Comparison of ENCODE assay signal across 1 cellular context in genomic region chr9:75455444-75455921, GRCh38.
TF ChIP-seq lines count a peak whose summit lies in the region.

No MANE protein-coding gene starts in this region.

TF ChIP-seq in GM23338, 12 proteins besides CTCF, POLR2A, EP300 and RAD21 (continued from another document):
- TF ChIP-seq, protein P1, sequence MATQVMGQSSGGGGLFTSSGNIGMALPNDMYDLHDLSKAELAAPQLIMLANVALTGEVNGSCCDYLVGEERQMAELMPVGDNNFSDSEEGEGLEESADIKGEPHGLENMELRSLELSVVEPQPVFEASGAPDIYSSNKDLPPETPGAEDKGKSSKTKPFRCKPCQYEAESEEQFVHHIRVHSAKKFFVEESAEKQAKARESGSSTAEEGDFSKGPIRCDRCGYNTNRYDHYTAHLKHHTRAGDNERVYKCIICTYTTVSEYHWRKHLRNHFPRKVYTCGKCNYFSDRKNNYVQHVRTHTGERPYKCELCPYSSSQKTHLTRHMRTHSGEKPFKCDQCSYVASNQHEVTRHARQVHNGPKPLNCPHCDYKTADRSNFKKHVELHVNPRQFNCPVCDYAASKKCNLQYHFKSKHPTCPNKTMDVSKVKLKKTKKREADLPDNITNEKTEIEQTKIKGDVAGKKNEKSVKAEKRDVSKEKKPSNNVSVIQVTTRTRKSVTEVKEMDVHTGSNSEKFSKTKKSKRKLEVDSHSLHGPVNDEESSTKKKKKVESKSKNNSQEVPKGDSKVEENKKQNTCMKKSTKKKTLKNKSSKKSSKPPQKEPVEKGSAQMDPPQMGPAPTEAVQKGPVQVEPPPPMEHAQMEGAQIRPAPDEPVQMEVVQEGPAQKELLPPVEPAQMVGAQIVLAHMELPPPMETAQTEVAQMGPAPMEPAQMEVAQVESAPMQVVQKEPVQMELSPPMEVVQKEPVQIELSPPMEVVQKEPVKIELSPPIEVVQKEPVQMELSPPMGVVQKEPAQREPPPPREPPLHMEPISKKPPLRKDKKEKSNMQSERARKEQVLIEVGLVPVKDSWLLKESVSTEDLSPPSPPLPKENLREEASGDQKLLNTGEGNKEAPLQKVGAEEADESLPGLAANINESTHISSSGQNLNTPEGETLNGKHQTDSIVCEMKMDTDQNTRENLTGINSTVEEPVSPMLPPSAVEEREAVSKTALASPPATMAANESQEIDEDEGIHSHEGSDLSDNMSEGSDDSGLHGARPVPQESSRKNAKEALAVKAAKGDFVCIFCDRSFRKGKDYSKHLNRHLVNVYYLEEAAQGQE (IDR thresholded peaks at IDR 0.05; ENCODE audit: unreplicated experiment), result no peak
- TF ChIP-seq, protein P2, sequence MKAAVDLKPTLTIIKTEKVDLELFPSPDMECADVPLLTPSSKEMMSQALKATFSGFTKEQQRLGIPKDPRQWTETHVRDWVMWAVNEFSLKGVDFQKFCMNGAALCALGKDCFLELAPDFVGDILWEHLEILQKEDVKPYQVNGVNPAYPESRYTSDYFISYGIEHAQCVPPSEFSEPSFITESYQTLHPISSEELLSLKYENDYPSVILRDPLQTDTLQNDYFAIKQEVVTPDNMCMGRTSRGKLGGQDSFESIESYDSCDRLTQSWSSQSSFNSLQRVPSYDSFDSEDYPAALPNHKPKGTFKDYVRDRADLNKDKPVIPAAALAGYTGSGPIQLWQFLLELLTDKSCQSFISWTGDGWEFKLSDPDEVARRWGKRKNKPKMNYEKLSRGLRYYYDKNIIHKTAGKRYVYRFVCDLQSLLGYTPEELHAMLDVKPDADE (IDR thresholded peaks at IDR 0.05), result no peak
- TF ChIP-seq ZNF331 (CRISPR knock-in tag; IDR thresholded peaks at IDR 0.05; ENCODE audit: low read depth), result no peak
